ENCODE assay signal across 30 cellular contexts in the genomic region with DNA sequence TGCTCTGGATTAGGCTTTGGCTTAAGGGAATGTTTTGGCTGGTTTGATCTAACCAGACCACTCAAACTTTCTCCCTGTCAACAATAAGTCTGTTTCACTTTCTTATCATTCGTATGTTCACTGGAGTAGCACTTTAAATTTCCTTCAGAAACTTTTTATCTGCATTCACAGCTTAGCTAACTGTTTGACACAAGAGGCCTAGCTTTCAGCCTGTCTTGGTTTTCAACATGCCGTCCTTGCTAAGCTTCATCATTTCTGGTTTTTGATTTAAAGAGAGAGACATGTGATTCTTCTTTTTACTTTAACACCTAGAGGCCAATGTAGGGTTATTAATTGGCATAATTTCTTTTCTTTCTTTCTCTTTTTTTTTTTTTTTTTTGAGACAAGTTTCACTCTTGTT.
"Had no signal": no experiment of that assay in that cellular context is flagged by ENCODE, and none has a peak within 500 bp of the region (broad histone marks: within the 10 kb centered on the region; RNA-seq: fewer than 3 reads in every experiment).

No MANE protein-coding gene starts in this region.

- H3K9me3 ChIP-seq: ascending aorta, breast epithelium, colonic mucosa, esophagus muscularis mucosa, gastrocnemius medialis, heart left ventricle had no signal

- DNase-seq: activated CD4-positive, alpha-beta memory T cell treated with anti-CD3 and anti-CD28 coated beads, Interleukin-2, amount 10 ng/mL, durations not matched to agents 7 days and 5 days; activated CD4-positive, alpha-beta T cell treated with anti-CD3 and anti-CD28 coated beads for 4 hours; activated CD4-positive, alpha-beta T cell treated with anti-CD3 and anti-CD28 coated beads, Interleukin-2, amount 10 ng/mL, durations not matched to agents 7 days and 5 days; activated CD4-positive, alpha-beta T cell treated with anti-CD3 and anti-CD28 coated beads, Interleukin-2, amount 50 U/mL, for 4 hours; activated CD4-positive, CD25-positive, alpha-beta regulatory T cell; activated CD4-positive, CD25-positive, alpha-beta regulatory T cell treated with anti-CD3 and anti-CD28 coated beads, Interleukin-2, amount 50 U/mL, for 72 hours; activated gamma-delta T cell; activated naive CD4-positive, alpha-beta T cell; activated naive CD4-positive, alpha-beta T cell treated with anti-CD3 and anti-CD28 coated beads, Interleukin-2, amount 10 ng/mL, durations not matched to agents 7 days and 5 days; activated naive CD8-positive, alpha-beta T cell treated with anti-CD3 and anti-CD28 coated beads, Interleukin-2, amount 10 ng/mL, durations not matched to agents 7 days and 5 days; activated T-cell treated with anti-CD3 and anti-CD28 coated beads, Interleukin-2, amount 50 U/mL, for 4 hours; central memory CD4-positive, alpha-beta T cell; cerebellar nuclear complex; colonic mucosa; dorsolateral prefrontal cortex; effector memory CD4-positive, alpha-beta T cell; endodermal cell; foreskin keratinocyte; gastrocnemius medialis; glutamatergic neuron; heart left ventricle; T-helper 1 cell; T-helper 17 cell; T1000; WERI-Rb-1 had no signal

- ATAC-seq: activated naive CD4-positive, alpha-beta T cell treated with anti-CD3 and anti-CD28 coated beads, Interleukin-2, amount 50 U/mL, for 72 hours; activated T-cell treated with anti-CD3 and anti-CD28 coated beads, Interleukin-2, amount 50 U/mL, for 4 hours; foreskin keratinocyte; gastrocnemius medialis; heart left ventricle; T-helper 17 cell had no signal

- H3K36me3 ChIP-seq: ascending aorta, breast epithelium, cardiac muscle cell, colonic mucosa, esophagus muscularis mucosa, gastrocnemius medialis, heart left ventricle, WERI-Rb-1 had no signal

- H3K4me1 ChIP-seq: ascending aorta, breast epithelium, colonic mucosa, esophagus muscularis mucosa, foreskin keratinocyte, gastrocnemius medialis, heart left ventricle had no signal

- H3K4me3 ChIP-seq: ascending aorta, breast epithelium, cardiac muscle cell, colonic mucosa, dorsolateral prefrontal cortex, esophagus muscularis mucosa, gastrocnemius medialis, heart left ventricle had no signal

- H3K27me3 ChIP-seq: ascending aorta, breast epithelium, colonic mucosa, gastrocnemius medialis had no signal

- H3K27ac ChIP-seq: ascending aorta, breast epithelium, cardiac muscle cell, colonic mucosa, dorsolateral prefrontal cortex, esophagus muscularis mucosa, foreskin keratinocyte, gastrocnemius medialis, heart left ventricle, WERI-Rb-1 had no signal
